ENCODE assay signal across 9 cellular contexts in the genomic region with DNA sequence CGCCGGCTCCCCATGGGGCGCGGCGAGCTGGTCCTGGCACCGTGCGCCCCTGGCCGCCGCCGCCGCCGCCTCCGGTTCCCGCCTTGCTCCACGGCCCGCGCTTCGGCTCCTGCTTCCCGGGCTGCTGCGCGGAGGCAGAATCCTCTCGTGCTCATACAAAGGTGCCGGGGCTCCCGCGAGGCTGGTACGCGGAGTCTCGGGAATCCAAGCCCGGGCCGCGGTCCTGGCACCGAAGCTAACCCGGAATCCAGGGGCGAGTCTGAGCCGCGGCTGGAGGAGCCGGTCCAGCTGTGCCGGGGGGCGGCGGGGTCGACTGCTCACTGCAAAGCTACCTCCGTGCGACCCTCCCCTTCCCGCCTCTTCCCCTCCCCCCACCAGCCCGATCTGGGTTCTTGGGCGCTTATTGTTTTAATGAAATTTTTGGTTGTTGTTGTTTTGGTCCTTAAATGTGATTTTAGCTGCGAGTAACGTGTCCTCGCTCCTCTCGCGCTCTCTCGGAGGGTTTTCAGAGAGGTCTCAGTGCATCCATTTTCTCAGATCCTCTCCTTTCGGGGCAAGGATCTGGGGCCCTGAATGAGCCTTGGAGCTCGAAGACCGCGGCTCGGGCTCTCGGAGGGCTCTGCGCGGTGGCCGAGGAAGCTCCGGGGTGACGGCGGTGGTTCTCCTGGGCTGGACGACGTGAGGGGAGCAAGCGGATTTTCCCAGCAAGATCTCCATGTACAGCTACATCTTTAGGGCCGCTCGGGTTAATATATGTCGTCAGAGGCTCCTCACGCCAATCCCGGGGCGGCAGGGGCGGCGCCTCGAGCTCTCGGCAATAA. TPM values are rescaled to one million over a fixed set of nuclear protein-coding genes. Genes with fewer than 3 reads are reported as not detected.
DNase-seq lines count a peak whose midpoint lies in the region; ATAC-seq and TF ChIP-seq lines count a peak whose summit lies in the region.
"Had no signal": no experiment of that assay in that cellular context is flagged by ENCODE, and none has a peak within 500 bp of the region (broad histone marks: within the 10 kb centered on the region; RNA-seq: fewer than 3 reads in every experiment).

A gene (minus strand): TSS at position 725 of the 821 bp plus-strand sequence. CDS start 940 bp downstream, outside the sequence.

- peaks cover 15% of the 10 kb centered on the region for H3K4me1 ChIP-seq in CD4-positive, alpha-beta memory T cell (ENCODE audit: insufficient read depth, low read length)
- H3K4me1 ChIP-seq in KMS-11 (ENCODE audit: low read depth, poor library complexity, severe bottlenecking): no peaks in the 10 kb centered on the region
- peaks cover 8 to 28% of the 10 kb centered on the region in 2 donors for H3K4me1 ChIP-seq in thoracic aorta (ENCODE audit: control insufficient read depth in 1 of 2, low read depth in 2 of 2)

- no peaks in the 10 kb centered on the region for H3K79me2 ChIP-seq in KMS-11 (ENCODE audit: insufficient read depth, low read depth)

- no peak for ATAC-seq in activated naive CD8-positive, alpha-beta T cell treated with anti-CD3 and anti-CD28 coated beads, Interleukin-2, amount 50 U/mL, for 24 hours
- ATAC-seq in thoracic aorta (ENCODE audit: insufficient number of reproducible peaks, low FRiP score, low read depth) (peak; percentile 60), esophagus mucosa (no peak)

- no peak within 1 kb of the TSS for H3K9ac ChIP-seq in KMS-11

- no peak for DNase-seq in CD4-positive, alpha-beta memory T cell
- DNase-seq in activated naive CD8-positive, alpha-beta T cell treated with anti-CD3 and anti-CD28 coated beads, Interleukin-2, amount 50 U/mL, for 24 hours: no peak
- DNase-seq in thoracic aorta (ENCODE audit: low spot score): no peak
- no peak for DNase-seq in GM19238 (ENCODE audit: insufficient read length, low spot score)
- no peak for DNase-seq in NCI-H146 (lab: John Stamatoyannopoulos, UW)

- H3K36me3 ChIP-seq in CD4-positive, alpha-beta memory T cell (ENCODE audit: insufficient read depth, low read length): no peaks in the 10 kb centered on the region
- H3K36me3 ChIP-seq in KMS-11 (ENCODE audit: insufficient read depth): no peaks in the 10 kb centered on the region
- H3K36me3 ChIP-seq in thoracic aorta: no peaks in the 10 kb centered on the region

- no peak within 1 kb of the TSS for H3K27ac ChIP-seq in CD4-positive, alpha-beta memory T cell (ENCODE audit: low read depth, low read length)
- no peak within 1 kb of the TSS for H3K27ac ChIP-seq in KMS-11
- H3K27ac ChIP-seq in thoracic aorta: peak within 1 kb of the TSS; percentile 92 to 98

- H3K36me3 Mint-ChIP-seq in CD4-positive, alpha-beta memory T cell: peaks cover 0 to 2% of the 10 kb centered on the region in 2 donors
- H3K36me3 Mint-ChIP-seq in activated naive CD8-positive, alpha-beta T cell treated with anti-CD3 and anti-CD28 coated beads, Interleukin-2, amount 50 U/mL, for 24 hours (ENCODE audit: low read depth): peaks cover 13% of the 10 kb centered on the region

- intact Hi-C loops in CD4-positive, alpha-beta memory T cell (cut with micrococcal nuclease): loop anchor here (10.0 kb wide), 1 partner anchor 685 kb away; no protein-coding TSS in a partner anchor

- no peak within 1 kb of the TSS for H3K4me3 ChIP-seq in CD4-positive, alpha-beta memory T cell (ENCODE audit: low read length in 2 of 2)
- H3K4me3 ChIP-seq in KMS-11 (IDR thresholded peaks at IDR 0.05; ENCODE audit: insufficient read depth, low read depth, low read length): no peak within 1 kb of the TSS
- peak within 1 kb of the TSS; percentile 38; the same call in 1 of the 2 replicates for H3K4me3 ChIP-seq in iPS-18c (ENCODE audit: insufficient read depth, low read depth, low read length)
- peak within 1 kb of the TSS; percentile 76 for H3K4me3 ChIP-seq in thoracic aorta

- peaks cover 92% of the 10 kb centered on the region for H3K27me3 ChIP-seq in CD4-positive, alpha-beta memory T cell (ENCODE audit: insufficient read depth, low read length)
- H3K27me3 ChIP-seq in KMS-11 (ENCODE audit: insufficient read depth, low read depth): no peaks in the 10 kb centered on the region
- no peaks in the 10 kb centered on the region for H3K27me3 ChIP-seq in thoracic aorta (replicated peaks; ENCODE audit: insufficient read depth)

- no peak for TF ChIP-seq CTCF in KMS-11 (conservative IDR thresholded peaks at IDR 0.05; ENCODE audit: low read depth, low read length)
- TF ChIP-seq CTCF in thoracic aorta (IDR thresholded peaks at IDR 0.05): no peak

- CTCF ChIA-PET in CD4-positive, alpha-beta memory T cell (lab: Charles Lee; ENCODE audit: partially characterized antibody): no interaction called here

- H3K4me2 ChIP-seq in KMS-11: no peak within 1 kb of the TSS

- POLR2A ChIA-PET in CD4-positive, alpha-beta memory T cell (lab: Charles Lee; ENCODE audit: partially characterized antibody): interaction anchor here (1.3 kb wide), 1 partner anchor 9 kb away, joined by 4 read pairs; no protein-coding TSS in a partner anchor

- H2AFZ ChIP-seq in KMS-11 (ENCODE audit: low read depth): 0 out of 2 replicates have a peak within 1 kb of the TSS, but pooled peaks have one; percentile 16

- peak within 1 kb of the TSS in 3 of 7 donors; percentile 77 to 81 (median 78) for H3K27ac Mint-ChIP-seq in CD4-positive, alpha-beta memory T cell
- no peak within 1 kb of the TSS for H3K27ac Mint-ChIP-seq in activated naive CD8-positive, alpha-beta T cell treated with anti-CD3 and anti-CD28 coated beads, Interleukin-2, amount 50 U/mL, for 24 hours

- peak within 1 kb of the TSS; percentile 47 to 82 (median 72) for H3K4me3 Mint-ChIP-seq in CD4-positive, alpha-beta memory T cell
- peak within 1 kb of the TSS; percentile 65 for H3K4me3 Mint-ChIP-seq in activated naive CD8-positive, alpha-beta T cell treated with anti-CD3 and anti-CD28 coated beads, Interleukin-2, amount 50 U/mL, for 24 hours

- H3K4me1 Mint-ChIP-seq in CD4-positive, alpha-beta memory T cell: peaks cover 11 to 31% (median 21%) of the 10 kb centered on the region in 4 donors
- H3K4me1 Mint-ChIP-seq in activated naive CD8-positive, alpha-beta T cell treated with anti-CD3 and anti-CD28 coated beads, Interleukin-2, amount 50 U/mL, for 24 hours: peaks cover 22% of the 10 kb centered on the region

- H3K27me3 Mint-ChIP-seq in CD4-positive, alpha-beta memory T cell: peaks cover 71 to 76% of the 10 kb centered on the region in 2 donors
- H3K27me3 Mint-ChIP-seq in activated naive CD8-positive, alpha-beta T cell treated with anti-CD3 and anti-CD28 coated beads, Interleukin-2, amount 50 U/mL, for 24 hours: peaks cover 87% of the 10 kb centered on the region

- H3K9me3 ChIP-seq in CD4-positive, alpha-beta memory T cell (ENCODE audit: control insufficient read depth in 1 of 2, low read length in 2 of 2): no peaks in the 10 kb centered on the region
- H3K9me3 ChIP-seq in iPS-18c (ENCODE audit: control insufficient read depth, insufficient read depth, low read length) (peaks cover 2% of the 10 kb centered on the region), thoracic aorta (no peaks in the 10 kb centered on the region)

- no peaks in the 10 kb centered on the region for H4K20me1 ChIP-seq in KMS-11 (ENCODE audit: insufficient read depth)

- H3K9me3 Mint-ChIP-seq in CD4-positive, alpha-beta memory T cell: peaks cover 0 to 59% (median 22%) of the 10 kb centered on the region in 8 donors
- peaks cover 5% of the 10 kb centered on the region for H3K9me3 Mint-ChIP-seq in activated naive CD8-positive, alpha-beta T cell treated with anti-CD3 and anti-CD28 coated beads, Interleukin-2, amount 50 U/mL, for 24 hours

RNA-seq across cellular contexts. Expression of the gene that starts here (rescaled TPM):
- not detected for total RNA-seq in CD4-positive, alpha-beta memory T cell
- not detected for polyA plus RNA-seq in CD4-positive, alpha-beta memory T cell
- total RNA-seq in thoracic aorta (10 to 100 TPM; 25.7 to 28.2 TPM), esophagus mucosa (0.08 TPM)
- total RNA-seq: epithelial cell of proximal tubule had no signal

Comparison
In these comparisons a context has a peak if more than half of its experiments do, and no peak if none do; other contexts are left out.
1. RNA of the gene that starts here (total RNA-seq): 25.7 to 28.2 TPM in thoracic aorta; not detected in CD4-positive, alpha-beta memory T cell and 0.08 TPM in esophagus mucosa (single experiment); every median in the first group is over 10 times any median in the second.
2. H3K27ac ChIP-seq: peak in thoracic aorta (2 of 2); none in CD4-positive, alpha-beta memory T cell (single experiment) and KMS-11 (single experiment).
3. H3K4me3 ChIP-seq: peak in iPS-18c (single experiment) and thoracic aorta (single experiment); none in CD4-positive, alpha-beta memory T cell (0 of 2) and KMS-11 (single experiment).